ENCODE assay signal across 2 cellular contexts in the genomic region with DNA sequence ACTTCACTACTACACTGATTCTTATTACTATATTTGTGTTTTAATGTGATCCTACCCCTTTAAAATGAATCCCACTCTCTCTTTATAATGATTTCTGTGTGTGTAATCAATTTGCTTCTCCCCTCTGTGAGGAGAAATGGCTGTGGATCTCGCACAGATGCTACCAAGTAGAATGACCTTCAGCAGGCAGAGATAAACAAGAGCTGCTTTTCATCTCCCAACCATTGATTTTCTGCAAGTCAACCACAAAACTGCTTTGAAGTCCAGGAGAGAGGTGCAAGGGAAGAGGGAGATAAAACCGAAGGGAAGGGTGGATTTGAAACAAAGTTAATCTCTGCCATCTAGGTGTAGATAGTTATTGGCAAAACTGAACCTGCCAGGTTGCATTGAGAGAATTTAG.
A peak's percentile ranks its signal among the peaks of the same experiment; 100 is the strongest.
TF ChIP-seq lines count a peak whose summit lies in the region.

No MANE protein-coding gene starts in this region.

TF ChIP-seq in HepG2, 621 proteins besides CTCF, POLR2A, EP300 and RAD21 (continued from another document and continues in another):
- TF ChIP-seq, protein P1, sequence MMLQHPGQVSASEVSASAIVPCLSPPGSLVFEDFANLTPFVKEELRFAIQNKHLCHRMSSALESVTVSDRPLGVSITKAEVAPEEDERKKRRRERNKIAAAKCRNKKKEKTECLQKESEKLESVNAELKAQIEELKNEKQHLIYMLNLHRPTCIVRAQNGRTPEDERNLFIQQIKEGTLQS (CRISPR knock-in tag; IDR thresholded peaks at IDR 0.05) = no peak
- TF ChIP-seq TCF7 (IDR thresholded peaks at IDR 0.05; ENCODE audit: low read depth) (peak; percentile 99), GPN1 (CRISPR knock-in tag; IDR thresholded peaks at IDR 0.05; ENCODE audit: borderline replicate concordance) (no peak), ZFY (CRISPR knock-in tag; IDR thresholded peaks at IDR 0.05) (no peak), ZNF234 (CRISPR knock-in tag; conservative IDR thresholded peaks at IDR 0.05) (no peak), ZNF691 (CRISPR knock-in tag; IDR thresholded peaks at IDR 0.05; ENCODE audit: borderline replicate concordance, low read depth) (no peak), ZNF816 (CRISPR knock-in tag; IDR thresholded peaks at IDR 0.05; ENCODE audit: borderline replicate concordance) (no peak), YY1 (IDR thresholded peaks at IDR 0.05; ENCODE audit: insufficient read depth, insufficient replicate concordance, low read depth, low read length) (no peak), SNAI1 (CRISPR knock-in tag; IDR thresholded peaks at IDR 0.05; ENCODE audit: borderline replicate concordance) (no peak), NCOR1 (IDR thresholded peaks at IDR 0.05; ENCODE audit: borderline replicate concordance, low read length) (peak; percentile 74; the same call in 1 of the 2 replicates), HOXA7 (CRISPR knock-in tag; IDR thresholded peaks at IDR 0.05) (no peak), NRL (CRISPR knock-in tag; IDR thresholded peaks at IDR 0.05; ENCODE audit: borderline replicate concordance) (no peak), BORCS8-MEF2B (CRISPR knock-in tag; IDR thresholded peaks at IDR 0.05) (no peak), HNRNPUL1 (IDR thresholded peaks at IDR 0.05; ENCODE audit: low read depth, low read length) (no peak), GMEB1 (CRISPR knock-in tag; IDR thresholded peaks at IDR 0.05; ENCODE audit: borderline replicate concordance) (peak; percentile 39; the same call in 1 of the 2 replicates), ZNF776 (CRISPR knock-in tag; IDR thresholded peaks at IDR 0.05) (no peak), TAF1 (CRISPR knock-in tag; IDR thresholded peaks at IDR 0.05) (no peak), FOXA1 (IDR thresholded peaks at IDR 0.05) (no peak), FOXA1 (CRISPR knock-in tag; IDR thresholded peaks at IDR 0.05) (peak; percentile 86), ZNF431 (CRISPR knock-in tag; IDR thresholded peaks at IDR 0.05; ENCODE audit: borderline replicate concordance, low read depth) (no peak), KLF15 (CRISPR knock-in tag; IDR thresholded peaks at IDR 0.05; ENCODE audit: borderline replicate concordance) (no peak), ZNF792 (CRISPR knock-in tag; IDR thresholded peaks at IDR 0.05) (0 out of 2 replicates have a peak, but pooled peaks have one; percentile 41), ZNF549 (CRISPR knock-in tag; IDR thresholded peaks at IDR 0.05) (no peak), MATR3 (CRISPR knock-in tag; IDR thresholded peaks at IDR 0.05) (no peak), TRIM24 (CRISPR knock-in tag; IDR thresholded peaks at IDR 0.05) (no peak), KDM2A (CRISPR knock-in tag; IDR thresholded peaks at IDR 0.05; ENCODE audit: borderline replicate concordance, low read depth) (no peak), MED13 (CRISPR knock-in tag; IDR thresholded peaks at IDR 0.05) (peak; percentile 80; the same call in 1 of the 2 replicates), MXD3 (CRISPR knock-in tag; IDR thresholded peaks at IDR 0.05) (no peak), ZNF83 (CRISPR knock-in tag; IDR thresholded peaks at IDR 0.05; ENCODE audit: borderline replicate concordance) (no peak), ZNF10 (CRISPR knock-in tag; IDR thresholded peaks at IDR 0.05; ENCODE audit: borderline replicate concordance, low read depth) (no peak), BCL6 (CRISPR knock-in tag; IDR thresholded peaks at IDR 0.05) (peak; percentile 91), ZNF772 (CRISPR knock-in tag; IDR thresholded peaks at IDR 0.05) (no peak), ELF4 (CRISPR knock-in tag; IDR thresholded peaks at IDR 0.05; ENCODE audit: borderline replicate concordance) (no peak)
- TF ChIP-seq, protein P2, sequence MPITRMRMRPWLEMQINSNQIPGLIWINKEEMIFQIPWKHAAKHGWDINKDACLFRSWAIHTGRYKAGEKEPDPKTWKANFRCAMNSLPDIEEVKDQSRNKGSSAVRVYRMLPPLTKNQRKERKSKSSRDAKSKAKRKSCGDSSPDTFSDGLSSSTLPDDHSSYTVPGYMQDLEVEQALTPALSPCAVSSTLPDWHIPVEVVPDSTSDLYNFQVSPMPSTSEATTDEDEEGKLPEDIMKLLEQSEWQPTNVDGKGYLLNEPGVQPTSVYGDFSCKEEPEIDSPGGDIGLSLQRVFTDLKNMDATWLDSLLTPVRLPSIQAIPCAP (CRISPR knock-in tag; IDR thresholded peaks at IDR 0.05; ENCODE audit: low read depth) = no peak
- TF ChIP-seq, protein P3, sequence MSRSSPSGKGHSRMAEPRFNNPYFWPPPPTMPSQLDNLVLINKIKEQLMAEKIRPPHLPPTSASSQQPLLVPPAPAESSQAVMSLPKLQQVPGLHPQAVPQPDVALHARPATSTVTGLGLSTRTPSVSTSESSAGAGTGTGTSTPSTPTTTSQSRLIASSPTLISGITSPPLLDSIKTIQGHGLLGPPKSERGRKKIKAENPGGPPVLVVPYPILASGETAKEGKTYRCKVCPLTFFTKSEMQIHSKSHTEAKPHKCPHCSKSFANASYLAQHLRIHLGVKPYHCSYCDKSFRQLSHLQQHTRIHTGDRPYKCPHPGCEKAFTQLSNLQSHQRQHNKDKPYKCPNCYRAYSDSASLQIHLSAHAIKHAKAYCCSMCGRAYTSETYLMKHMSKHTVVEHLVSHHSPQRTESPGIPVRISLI (CRISPR knock-in tag; IDR thresholded peaks at IDR 0.05; ENCODE audit: borderline replicate concordance) = no peak

TF ChIP-seq in K562, 482 proteins besides CTCF, POLR2A, EP300 and RAD21 (continued from another document):
- no peak for TF ChIP-seq CEBPZ (IDR thresholded peaks at IDR 0.05; ENCODE audit: borderline replicate concordance, low read depth, low read length)
- no peak for TF ChIP-seq WHSC1 (IDR thresholded peaks at IDR 0.05; ENCODE audit: low read length)
- TF ChIP-seq ZFP1 (CRISPR knock-in tag; IDR thresholded peaks at IDR 0.05) = no peak
